ENCODE assay signal across 20 cellular contexts in genomic region chr6:30898750-30899360, GRCh38. TPM values are rescaled to one million over a fixed set of nuclear protein-coding genes. Genes with fewer than 3 reads are reported as not detected.
"Had no signal": no experiment of that assay in that cellular context is flagged by ENCODE, and none has a peak within 500 bp of the region (broad histone marks: within the 10 kb centered on the region; RNA-seq: fewer than 3 reads in every experiment).

No MANE protein-coding gene starts in this region.

- H3K27ac ChIP-seq: breast epithelium, SK-N-MC had no signal

- ATAC-seq: T-cell had no signal

- H3K27me3 ChIP-seq: breast epithelium, MG63 had no signal

- DNase-seq: activated CD4-positive, alpha-beta memory T cell treated with anti-CD3 and anti-CD28 coated beads for 36 hours; activated CD4-positive, alpha-beta T cell treated with anti-CD3 and anti-CD28 coated beads, Interleukin-2, amount 10 ng/mL, durations not matched to agents 7 days and 5 days; activated CD4-positive, CD25-positive, alpha-beta regulatory T cell; activated CD8-positive, alpha-beta memory T cell treated with anti-CD3 and anti-CD28 coated beads for 24 hours; activated naive CD4-positive, alpha-beta T cell; activated T-cell treated with anti-CD3 and anti-CD28 coated beads for 4 hours; caudate nucleus; MG63; NCI-H1105; NCI-H1436; NCI-H187 treated with DMSO at 0.1 percent for 48 hours; NCI-H2081 treated with DMSO at 0.1 percent for 48 hours; NCI-H446; NCI-H524; T-cell; T-helper 2 cell; T1000 had no signal

- H3K4me3 ChIP-seq: breast epithelium, MG63, SK-N-MC had no signal

- H3K9me3 ChIP-seq: breast epithelium, MG63 had no signal

- H3K4me1 ChIP-seq: breast epithelium had no signal

- H3K36me3 ChIP-seq: breast epithelium, MG63 had no signal

RNA-seq across cellular contexts. Expression of gene SFTA2, which starts 33.1 kb away (rescaled TPM):
- total RNA-seq: activated CD4-positive, alpha-beta memory T cell treated with anti-CD3 and anti-CD28 coated beads for 36 hours; activated CD4-positive, alpha-beta T cell treated with anti-CD3 and anti-CD28 coated beads, Interleukin-2, amount 10 ng/mL, durations not matched to agents 7 days and 5 days; aorta; breast epithelium had no signal

RNA-seq across cellular contexts. Expression of gene MUCL3, which starts 41.9 kb away (rescaled TPM):
- total RNA-seq: activated CD4-positive, alpha-beta memory T cell treated with anti-CD3 and anti-CD28 coated beads for 36 hours; activated CD4-positive, alpha-beta T cell treated with anti-CD3 and anti-CD28 coated beads, Interleukin-2, amount 10 ng/mL, durations not matched to agents 7 days and 5 days; aorta; breast epithelium had no signal
